9 cellular contexts compared by ENCODE assay signal in genomic region chr6:147390909-147391536, GRCh38.
DNase-seq lines count a peak whose midpoint lies in the region; ATAC-seq and TF ChIP-seq lines count a peak whose summit lies in the region.
"Had no signal": no experiment of that assay in that cellular context is flagged by ENCODE, and none has a peak within 500 bp of the region (broad histone marks: within the 10 kb centered on the region; RNA-seq: fewer than 3 reads in every experiment).

No MANE protein-coding gene starts in this region.

- H3K27me3 ChIP-seq in A673 (replicated peaks; ENCODE audit: insufficient read depth, low read depth, low read length, poor library complexity), result no peaks in the 10 kb centered on the region
- no peaks in the 10 kb centered on the region for H3K27me3 ChIP-seq in H7 (ENCODE audit: control insufficient read depth, insufficient read depth, low read length)

- H3K36me3 ChIP-seq in A673 (ENCODE audit: insufficient read depth, low read length, poor library complexity, severe bottlenecking) (no peaks in the 10 kb centered on the region), H7 (replicated peaks; ENCODE audit: control insufficient read depth, insufficient read depth, low read length) (no peaks in the 10 kb centered on the region)
- H3K36me3 ChIP-seq: prostate gland had no signal

- TF ChIP-seq CTCF in A673 (conservative IDR thresholded peaks at IDR 0.05; ENCODE audit: low read depth, low read length) (peak; percentile 77), GM13976 (IDR thresholded peaks at IDR 0.05; ENCODE audit: borderline replicate concordance, control extremely low read depth, extremely low read depth, insufficient read depth, missing control alignments) (no peak)

- no peaks in the 10 kb centered on the region for H3K9me3 ChIP-seq in A673 (ENCODE audit: low read depth, low read length, poor library complexity, severe bottlenecking)
- H3K9me3 ChIP-seq: prostate gland had no signal

- no peak overlapping the region for H3K4me3 ChIP-seq in A673 (ENCODE audit: low read depth, low read length, poor library complexity, severe bottlenecking)
- no peak overlapping the region for H3K4me3 ChIP-seq in H7 (ENCODE audit: insufficient read depth, low read depth, low read length)
- H3K4me3 ChIP-seq: prostate gland had no signal

- H3K4me1 ChIP-seq in A673 (ENCODE audit: insufficient read depth, low read length, poor library complexity, severe bottlenecking), result no peaks in the 10 kb centered on the region
- H3K4me1 ChIP-seq: prostate gland had no signal

- no peaks in the 10 kb centered on the region for H3K27me3 Mint-ChIP-seq in activated T-cell treated with anti-CD3 and anti-CD28 coated beads, Interleukin-2, amount 50 U/mL, for 4 hours (ENCODE audit: low read depth)

- DNase-seq in A673 (ENCODE audit: low spot score) (peak; percentile 68), H7 (peak; percentile 4), glomerular visceral epithelial cell (ENCODE audit: extremely low spot score) (peak; percentile 16), GM13976 (ENCODE audit: low spot score) (no peak), NCI-H345 (lab: John Stamatoyannopoulos, UW) (no peak)
- no peak for DNase-seq in activated T-cell treated with anti-CD3 and anti-CD28 coated beads, Interleukin-2, amount 50 U/mL, for 4 hours

- H3K9me3 Mint-ChIP-seq in activated T-cell treated with anti-CD3 and anti-CD28 coated beads, Interleukin-2, amount 50 U/mL, for 4 hours, result no peaks in the 10 kb centered on the region

- no peak overlapping the region for H3K27ac ChIP-seq in A673 (ENCODE audit: low read depth, low read length, poor library complexity, severe bottlenecking)
- H3K27ac ChIP-seq: prostate gland had no signal

- peaks cover 4% of the 10 kb centered on the region for H3K4me1 Mint-ChIP-seq in activated T-cell treated with anti-CD3 and anti-CD28 coated beads, Interleukin-2, amount 50 U/mL, for 4 hours (ENCODE audit: low read depth)

- ATAC-seq in SK-N-SH treated with all-trans-retinoic acid at 6 μM for 48 hours, result peak; percentile 49; the same call in 1 of the 3 replicates
- no peak for ATAC-seq in GM19455 (IDR thresholded peaks at IDR 0.05; ENCODE audit: unreplicated experiment)
- no peak for ATAC-seq in activated T-cell treated with anti-CD3 and anti-CD28 coated beads, Interleukin-2, amount 50 U/mL, for 4 hours

- intact Hi-C loops in A673 (cut with micrococcal nuclease; ENCODE audit: unreplicated experiment), result loop anchor here (1.0 to 10.0 kb wide), 4 partner anchors 114 to 1071 kb away; no protein-coding TSS in a partner anchor

- H3K36me3 Mint-ChIP-seq in activated T-cell treated with anti-CD3 and anti-CD28 coated beads, Interleukin-2, amount 50 U/mL, for 4 hours (ENCODE audit: insufficient read depth), result peaks cover 2% of the 10 kb centered on the region

- no peak overlapping the region for H3K4me3 Mint-ChIP-seq in activated T-cell treated with anti-CD3 and anti-CD28 coated beads, Interleukin-2, amount 50 U/mL, for 4 hours

- POLR2A ChIA-PET in A673 (lab: Charles Lee; ENCODE audit: low non-redundant PET), result interaction anchor here (0.6 kb wide), 1 partner anchor 216 kb away, joined by 3 read pairs; no protein-coding TSS in a partner anchor

- CTCF ChIA-PET in A673 (lab: Charles Lee), result interaction anchor here (0.6 to 1.2 kb wide), 2 partner anchors 10 to 789 kb away, joined by 3 to 4 read pairs; no protein-coding TSS in a partner anchor

- BruUV-seq in A673 (replicated peaks; lab: Mats Ljungman, UMichigan), result no TSS peak

- in situ Hi-C loops in GM13976 (cut with MboI; ENCODE audit: low sequenced_read_pairs, unreplicated experiment), result no loop called here

TF ChIP-seq in SK-N-SH treated with all-trans-retinoic acid at 6 μM for 48 hours, 23 proteins besides CTCF, POLR2A, EP300 and RAD21:
- no peak for TF ChIP-seq ZFP30 (CRISPR knock-in tag; IDR thresholded peaks at IDR 0.05)
- no peak for TF ChIP-seq ISL1 (CRISPR knock-in tag; IDR thresholded peaks at IDR 0.05)
- no peak for TF ChIP-seq ZNF8 (CRISPR knock-in tag; IDR thresholded peaks at IDR 0.05)
- no peak for TF ChIP-seq ZNF70 (CRISPR knock-in tag; IDR thresholded peaks at IDR 0.05)
- no peak for TF ChIP-seq ZNF565 (CRISPR knock-in tag; conservative IDR thresholded peaks at IDR 0.05; ENCODE audit: low read depth)
- TF ChIP-seq TOX (CRISPR knock-in tag; IDR thresholded peaks at IDR 0.05; ENCODE audit: borderline replicate concordance), result no peak
- no peak for TF ChIP-seq RARB (CRISPR knock-in tag; IDR thresholded peaks at IDR 0.05)
- TF ChIP-seq CREB5 (CRISPR knock-in tag; IDR thresholded peaks at IDR 0.05; ENCODE audit: low read depth), result no peak
- TF ChIP-seq BACH2 (CRISPR knock-in tag; IDR thresholded peaks at IDR 0.05; ENCODE audit: borderline replicate concordance), result no peak
- no peak for TF ChIP-seq TSHZ2 (CRISPR knock-in tag; IDR thresholded peaks at IDR 0.05)
- no peak for TF ChIP-seq TCF4 (CRISPR knock-in tag; IDR thresholded peaks at IDR 0.05; ENCODE audit: borderline replicate concordance)
- no peak for TF ChIP-seq PPARA (CRISPR knock-in tag; IDR thresholded peaks at IDR 0.05; ENCODE audit: borderline replicate concordance)
- TF ChIP-seq ARNTL (CRISPR knock-in tag; IDR thresholded peaks at IDR 0.05; ENCODE audit: borderline replicate concordance, low read depth), result no peak
- TF ChIP-seq PATZ1 (CRISPR knock-in tag; IDR thresholded peaks at IDR 0.05; ENCODE audit: borderline replicate concordance), result no peak
- no peak for TF ChIP-seq POU6F1 (CRISPR knock-in tag; IDR thresholded peaks at IDR 0.05; ENCODE audit: borderline replicate concordance, low read depth)
- TF ChIP-seq ZC3H10 (CRISPR knock-in tag; IDR thresholded peaks at IDR 0.05), result no peak
- TF ChIP-seq ZFP3 (CRISPR knock-in tag; IDR thresholded peaks at IDR 0.05), result no peak

Comparison
In these comparisons a context has a peak if more than half of its experiments do, and no peak if none do; other contexts are left out.
1. DNase-seq: peak in A673 (single experiment), H7 (single experiment) and glomerular visceral epithelial cell (single experiment); none in GM13976 (single experiment), NCI-H345 (single experiment) and activated T-cell treated with anti-CD3 and anti-CD28 coated beads, Interleukin-2, amount 50 U/mL, for 4 hours (single experiment).